ENCODE assay signal across 12 cellular contexts in the genomic region with DNA sequence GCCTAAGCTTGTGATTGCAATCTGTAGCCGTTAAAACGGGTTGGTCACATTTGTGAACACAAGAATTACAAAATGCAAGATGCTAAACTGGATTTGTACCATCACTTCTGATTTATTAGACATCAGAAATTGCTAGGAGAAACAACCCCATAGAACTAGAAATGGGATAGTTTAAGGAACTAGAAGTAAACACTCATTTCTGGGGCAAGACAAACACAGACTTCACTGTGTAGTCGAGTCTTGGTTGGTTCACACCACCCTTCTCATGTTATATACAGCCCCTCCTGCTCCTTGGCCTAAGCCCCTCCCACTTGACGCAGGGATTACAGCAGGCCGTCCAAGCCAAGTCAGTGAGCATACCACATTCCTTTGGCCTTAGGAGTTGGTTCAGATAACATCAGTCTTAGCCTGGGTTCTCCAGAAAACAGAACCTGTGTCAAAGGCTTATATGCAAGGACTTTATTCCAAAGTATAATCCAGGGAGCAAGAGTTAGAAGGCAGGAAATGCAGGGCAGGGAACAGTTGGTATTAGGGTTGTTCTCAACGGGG. TPM values are rescaled to one million over a fixed set of nuclear protein-coding genes. Genes with fewer than 3 reads are reported as not detected.
DNase-seq lines count a peak whose midpoint lies in the region; ATAC-seq and TF ChIP-seq lines count a peak whose summit lies in the region.
"Had no signal": no experiment of that assay in that cellular context is flagged by ENCODE, and none has a peak within 500 bp of the region (broad histone marks: within the 10 kb centered on the region; RNA-seq: fewer than 3 reads in every experiment).

No MANE protein-coding gene starts in this region.

- no peak for TF ChIP-seq CTCF in PC-3 (conservative IDR thresholded peaks at IDR 0.05; ENCODE audit: low read depth, low read length)

- BruUV-seq in PC-3 (replicated peaks; lab: Mats Ljungman, UMichigan): no TSS peak

- no peak overlapping the region for H3K4me3 ChIP-seq in PC-3 (ENCODE audit: low read length)

- intact Hi-C loops in PC-3 (cut with micrococcal nuclease): no loop called here

- H3K9me3 ChIP-seq in PC-3 (ENCODE audit: low read length): no peaks in the 10 kb centered on the region

- H3K27me3 ChIP-seq in PC-3 (ENCODE audit: low read length): no peaks in the 10 kb centered on the region

- no peaks in the 10 kb centered on the region for H4K20me1 ChIP-seq in PC-3 (ENCODE audit: low read length)

- 0 out of 2 replicates have a peak overlapping the region, but pooled peaks have one; percentile 13 for H2AFZ ChIP-seq in PC-3 (ENCODE audit: low read length)

- H3K27ac ChIP-seq in PC-3 (ENCODE audit: low read length): no peak overlapping the region

- 0 out of 2 replicates have a peak overlapping the region, but pooled peaks have one; percentile 22 for H3K4me2 ChIP-seq in PC-3 (ENCODE audit: low read length)

- no peaks in the 10 kb centered on the region for H3K36me3 ChIP-seq in PC-3 (ENCODE audit: low read depth, low read length)

- ATAC-seq in PC-3 (peak; percentile 54), HG03025 (IDR thresholded peaks at IDR 0.05; ENCODE audit: low FRiP score, unreplicated experiment) (no peak), HG02588 (IDR thresholded peaks at IDR 0.05; ENCODE audit: unreplicated experiment) (no peak)
- ATAC-seq: Right ventricle myocardium inferior had no signal

- no peaks in the 10 kb centered on the region for H3F3A ChIP-seq in PC-3 (ENCODE audit: low read length, unreplicated experiment)

- peaks cover 13% of the 10 kb centered on the region; the same call in 1 of the 2 replicates for H3K4me1 ChIP-seq in PC-3 (ENCODE audit: insufficient read depth, low read length)

- H3K9ac ChIP-seq in PC-3 (ENCODE audit: low read length): no peak overlapping the region

- CTCF ChIA-PET in PC-3 (lab: Charles Lee): no interaction called here

- POLR2A ChIA-PET in PC-3 (lab: Charles Lee; ENCODE audit: unreplicated experiment): no interaction called here

- DNase-seq in Daoy (ENCODE audit: low read depth) (peak; percentile 50), PC-3 (peak; percentile 69), dedifferentiated amniotic fluid mesenchymal stem cell (ENCODE audit: extremely low spot score) (peak; percentile 76), non-pigmented ciliary epithelial cell (ENCODE audit: low read depth) (peak; percentile 87), HuH-7.5 (ENCODE audit: low spot score) (no peak), Kasumi-1 (lab: John Stamatoyannopoulos, UW) (no peak)
- DNase-seq: hypothalamus; NCI-H187; stimulated activated CD4-positive, alpha-beta T cell treated with anti-CD3 and anti-CD28 coated beads, Interleukin-2, amount 100 ng/mL, for 48 hours had no signal

- no peaks in the 10 kb centered on the region for H3K9me2 ChIP-seq in PC-3 (replicated peaks; ENCODE audit: low read length)

- no peaks in the 10 kb centered on the region for H3K79me2 ChIP-seq in PC-3 (ENCODE audit: low read length)

RNA-seq across cellular contexts. Expression of a gene that starts 2.0 kb away (rescaled TPM):
- not detected in 2 replicates for total RNA-seq in Daoy (2014; rRNA removed; shearing (Covaris generic))
- total RNA-seq in PC-3 (2014; rRNA removed): not detected in 2 replicates

RNA-seq across cellular contexts. Expression of a gene that starts 13.8 kb away (rescaled TPM):
- total RNA-seq in Daoy (2014; rRNA removed; shearing (Covaris generic)): 27.4 and 29.0 TPM in 2 replicates
- total RNA-seq in PC-3 (2014; rRNA removed): 13.2 and 13.7 TPM in 2 replicates

Comparison
In these comparisons a context has a peak if more than half of its experiments do, and no peak if none do; other contexts are left out.
1. DNase-seq: peak in Daoy (single experiment), PC-3 (single experiment), dedifferentiated amniotic fluid mesenchymal stem cell (single experiment) and non-pigmented ciliary epithelial cell (single experiment); none in HuH-7.5 (single experiment) and Kasumi-1 (0 of 2).